ENCODE assay signal across 17 cellular contexts in the genomic region with DNA sequence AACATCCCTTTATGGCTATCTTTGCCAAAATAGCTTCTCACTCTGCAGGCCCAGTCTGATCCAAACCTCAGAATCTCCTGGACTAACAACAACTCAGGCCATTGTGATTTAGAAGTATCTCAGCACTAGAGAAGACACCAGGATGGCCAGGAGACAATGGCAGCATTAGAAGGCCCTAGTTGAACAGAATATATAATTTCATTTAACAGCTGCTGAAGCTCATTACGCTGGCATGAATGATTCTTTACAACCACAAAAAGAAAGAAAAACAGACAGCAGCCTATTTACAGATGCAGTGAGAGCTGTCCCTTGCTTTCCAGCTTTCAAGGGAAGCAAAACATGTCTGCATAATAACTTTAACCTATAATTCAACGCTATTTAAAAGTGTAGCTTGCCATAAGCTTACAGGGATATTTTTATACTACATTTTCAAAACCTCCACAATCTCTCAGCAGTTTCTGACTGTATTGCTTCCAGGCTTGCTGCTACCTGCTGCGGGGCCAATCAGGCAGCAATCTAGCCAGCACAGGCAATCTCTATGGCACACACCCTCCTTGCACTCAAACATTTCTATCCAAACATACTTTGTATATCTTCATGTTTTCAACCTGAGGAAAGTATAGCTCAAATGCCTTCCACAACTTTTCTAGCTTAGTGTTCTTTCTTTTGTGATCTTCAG.
DNase-seq lines count a peak whose midpoint lies in the region; ATAC-seq and TF ChIP-seq lines count a peak whose summit lies in the region.
"Had no signal": no experiment of that assay in that cellular context is flagged by ENCODE, and none has a peak within 500 bp of the region (broad histone marks: within the 10 kb centered on the region; RNA-seq: fewer than 3 reads in every experiment).

No MANE protein-coding gene starts in this region.

- H3K4me3 ChIP-seq in HEK293 (ENCODE audit: low read depth, low read length): no peak overlapping the region
- H3K4me3 ChIP-seq in PC-9: no peak overlapping the region
- H3K4me3 ChIP-seq in left lung: no peak overlapping the region
- no peak overlapping the region for H3K4me3 ChIP-seq in stomach
- H3K4me3 ChIP-seq: K562, prostate gland, transverse colon had no signal

- TF ChIP-seq EP300 in stomach (IDR thresholded peaks at IDR 0.05): no peak

- intact Hi-C loops in PC-9 (cut with micrococcal nuclease; ENCODE audit: unreplicated experiment): no loop called here
- intact Hi-C loops in left lung (cut with DNase I): no loop called here
- intact Hi-C loops in stomach (cut with DNase I; ENCODE audit: low total_unique reads): no loop called here

- H3K36me3 Mint-ChIP-seq in glutamatergic neuron (ENCODE audit: unreplicated experiment): no peaks in the 10 kb centered on the region
- H3K36me3 Mint-ChIP-seq: CD8-positive, alpha-beta T cell; WTC11 had no signal

- H3K4me1 ChIP-seq in HEK293 (ENCODE audit: control insufficient read depth, insufficient read depth, low read length) (peaks cover 14% of the 10 kb centered on the region), PC-9 (replicated peaks; ENCODE audit: insufficient read depth) (peaks cover 43% of the 10 kb centered on the region), left lung (peaks cover 30 to 42% of the 10 kb centered on the region in 2 donors), stomach (peaks cover 10 to 52% (median 36%) of the 10 kb centered on the region in 4 donors)
- H3K4me1 ChIP-seq: prostate gland had no signal

- H2AFZ ChIP-seq in PC-9: no peak overlapping the region

- no TSS peak for BruUV-seq in PC-9 (replicated peaks; lab: Mats Ljungman, UMichigan)

- no peak for TF ChIP-seq POLR2A in stomach (IDR thresholded peaks at IDR 0.05)

- CTCF ChIA-PET in HEK293 (lab: Yijun Ruan, JAX): interaction anchor here (0.6 to 1.4 kb wide), 5 partner anchors 11 to 823 kb away, joined by 3 to 6 read pairs (median 3); no protein-coding TSS in a partner anchor
- CTCF ChIA-PET in PC-9 (lab: Charles Lee): interaction anchor here (0.8 kb wide), 1 partner anchor 23 kb away, joined by 3 read pairs; no protein-coding TSS in a partner anchor

- H4K20me1 ChIP-seq in PC-9 (ENCODE audit: insufficient read depth): no peaks in the 10 kb centered on the region

- H3K27me3 Mint-ChIP-seq in glutamatergic neuron (ENCODE audit: unreplicated experiment): no peaks in the 10 kb centered on the region

- WGBS in stomach, 5 donors: 23 to 54% (median 39%) methylated on average over 3 of the region's 3 CpGs

- H3K4me2 ChIP-seq in PC-9: no peak overlapping the region

- POLR2A ChIA-PET in HEK293 (lab: Yijun Ruan, JAX): interaction anchor here (1.0 kb wide), 1 partner anchor 21 kb away, joined by 3 read pairs; no protein-coding TSS in a partner anchor
- POLR2A ChIA-PET in PC-9 (lab: Charles Lee; ENCODE audit: unreplicated experiment): no interaction called here

- no peaks in the 10 kb centered on the region for H3K27me3 ChIP-seq in PC-9 (ENCODE audit: insufficient read depth, low read depth)
- H3K27me3 ChIP-seq in left lung: no peaks in the 10 kb centered on the region
- no peaks in the 10 kb centered on the region for H3K27me3 ChIP-seq in stomach
- H3K27me3 ChIP-seq: transverse colon had no signal

- H3K4me3 Mint-ChIP-seq in glutamatergic neuron (ENCODE audit: unreplicated experiment): no peak overlapping the region
- H3K4me3 Mint-ChIP-seq: activated naive CD4-positive, alpha-beta T cell treated with anti-CD3 and anti-CD28 coated beads for 36 hours; CD8-positive, alpha-beta T cell; WTC11 had no signal

- TF ChIP-seq CTCF in HEK293 (tag by site-specific recombination; IDR thresholded peaks at IDR 0.05) (no peak), PC-9 (conservative IDR thresholded peaks at IDR 0.05) (no peak), left lung (IDR thresholded peaks at IDR 0.05) (no peak), stomach (IDR thresholded peaks at IDR 0.05) (no peak), glutamatergic neuron (IDR thresholded peaks at IDR 0.05; ENCODE audit: partially characterized antibody, unreplicated experiment) (no peak)

- peaks cover 12% of the 10 kb centered on the region for H3K79me2 ChIP-seq in PC-9 (ENCODE audit: low read depth)

- no peaks in the 10 kb centered on the region for H3K4me1 Mint-ChIP-seq in glutamatergic neuron (ENCODE audit: low read depth, unreplicated experiment)

- H3K9me3 ChIP-seq in HEK293 (ENCODE audit: control insufficient read depth, insufficient read depth, low read depth, low read length): no peaks in the 10 kb centered on the region
- H3K9me3 ChIP-seq in PC-9 (ENCODE audit: insufficient read depth, low read depth): no peaks in the 10 kb centered on the region; the same call in 1 of the 2 replicates
- no peaks in the 10 kb centered on the region for H3K9me3 ChIP-seq in left lung
- no peaks in the 10 kb centered on the region for H3K9me3 ChIP-seq in stomach
- H3K9me3 ChIP-seq: prostate gland, transverse colon had no signal

- H3K9me3 Mint-ChIP-seq in glutamatergic neuron (ENCODE audit: unreplicated experiment): peaks cover 2% of the 10 kb centered on the region
- H3K9me3 Mint-ChIP-seq: activated naive CD4-positive, alpha-beta T cell treated with anti-CD3 and anti-CD28 coated beads for 36 hours; CD8-positive, alpha-beta T cell; WTC11 had no signal

- H3K27ac ChIP-seq in HEK293 (ENCODE audit: extremely low read depth, low read depth, low read length): no peak overlapping the region
- H3K27ac ChIP-seq in PC-9: peak overlapping the region; percentile 58
- H3K27ac ChIP-seq in left lung: peak overlapping the region; percentile 3 to 38
- H3K27ac ChIP-seq in stomach: peak overlapping the region in 4 of 5 donors; percentile 1 to 59 (median 33)

- H3K9me2 ChIP-seq in PC-9 (ENCODE audit: insufficient read depth): no peaks in the 10 kb centered on the region

- peak; percentile 72 for ATAC-seq in left lung
- ATAC-seq in GM21423 (IDR thresholded peaks at IDR 0.05; ENCODE audit: unreplicated experiment): no peak
- ATAC-seq: CD8-positive, alpha-beta T cell; K562; WTC11 had no signal

- H3K36me3 ChIP-seq in HEK293 (ENCODE audit: control insufficient read depth in 2 of 2, insufficient read depth in 1 of 2, low read length in 2 of 2) (peaks cover 0 to 6% of the 10 kb centered on the region in 2 experiments; a peak in 2 of 3 replicates), PC-9 (ENCODE audit: low read depth) (peaks cover 40% of the 10 kb centered on the region), left lung (peaks cover 0 to 7% of the 10 kb centered on the region in 2 donors), stomach (peaks cover 0 to 8% (median 3%) of the 10 kb centered on the region in 4 donors)
- H3K36me3 ChIP-seq: prostate gland, transverse colon had no signal

- peaks cover 24% of the 10 kb centered on the region for H3F3A ChIP-seq in PC-9 (ENCODE audit: insufficient read depth, low read depth)

- no peak overlapping the region for H3K27ac Mint-ChIP-seq in glutamatergic neuron (ENCODE audit: unreplicated experiment)
- H3K27ac Mint-ChIP-seq: activated naive CD4-positive, alpha-beta T cell treated with anti-CD3 and anti-CD28 coated beads for 36 hours; CD8-positive, alpha-beta T cell; WTC11 had no signal

- DNase-seq in PC-9 (no peak), left lung (peak in 1 of 2 donors; percentile 8), stomach (peak; percentile 32), pons (ENCODE audit: low spot score) (no peak), glutamatergic neuron (no peak), HUDEP-2 (lab: John Stamatoyannopoulos, UW; ENCODE audit: unreplicated experiment in 76 of 76) (no peak)
- DNase-seq: activated naive CD4-positive, alpha-beta T cell treated with anti-CD3 and anti-CD28 coated beads for 36 hours; CD8-positive, alpha-beta T cell; foreskin melanocyte; NCI-H1105; OCI-M1; transverse colon had no signal

TF ChIP-seq in HEK293, 187 proteins besides CTCF, POLR2A, EP300 and RAD21:
- no peak for TF ChIP-seq HOXC10 (CRISPR knock-in tag; IDR thresholded peaks at IDR 0.05)
- TF ChIP-seq ZNF335 (tag by site-specific recombination; conservative IDR thresholded peaks at IDR 0.05): peak; percentile 69
